ENCODE assay signal across 19 cellular contexts in the genomic region with DNA sequence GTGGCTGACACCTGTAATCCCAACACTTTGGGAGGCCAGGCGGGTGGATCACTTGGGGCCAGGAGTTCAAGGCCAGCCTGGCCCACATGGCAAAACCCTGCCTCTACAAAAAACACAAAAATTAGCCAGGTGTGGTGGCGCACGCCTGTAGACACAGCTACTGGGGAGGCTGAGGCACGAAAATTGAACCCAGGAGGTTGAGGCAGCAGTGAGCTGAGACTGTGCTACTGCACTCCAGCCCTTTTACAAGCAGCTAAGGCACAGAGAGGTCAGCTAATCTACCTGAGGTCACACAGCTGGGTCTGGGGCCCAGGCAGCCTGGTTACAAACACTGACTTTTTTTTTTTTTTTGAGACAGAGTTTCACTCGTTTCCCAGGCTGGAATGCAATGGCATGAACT. TPM values are rescaled to one million over a fixed set of nuclear protein-coding genes. Genes with fewer than 3 reads are reported as not detected.
DNase-seq lines count a peak whose midpoint lies in the region; ATAC-seq and TF ChIP-seq lines count a peak whose summit lies in the region.
"Had no signal": no experiment of that assay in that cellular context is flagged by ENCODE, and none has a peak within 500 bp of the region (broad histone marks: within the 10 kb centered on the region; RNA-seq: fewer than 3 reads in every experiment).

No MANE protein-coding gene starts in this region.

- H3K4me1 Mint-ChIP-seq in naive B cell = peaks cover 53 to 69% (median 66%) of the 10 kb centered on the region in 3 donors

- H3K4me1 ChIP-seq in right atrium auricular region = peaks cover 0 to 68% of the 10 kb centered on the region in 2 donors
- H3K4me1 ChIP-seq in OCI-LY1 (ENCODE audit: insufficient read depth, low read length, severe bottlenecking) = peaks cover 84% of the 10 kb centered on the region

- H2AFZ ChIP-seq in OCI-LY1 (ENCODE audit: low read length) = no peak overlapping the region

- no peak for TF ChIP-seq CTCF in right atrium auricular region (IDR thresholded peaks at IDR 0.05)
- no peak for TF ChIP-seq CTCF in OCI-LY1 (IDR thresholded peaks at IDR 0.05; ENCODE audit: low read length)
- TF ChIP-seq CTCF in GM13976 (IDR thresholded peaks at IDR 0.05; ENCODE audit: borderline replicate concordance, control extremely low read depth, extremely low read depth, insufficient read depth, missing control alignments) = no peak

- H3K27ac ChIP-seq in right atrium auricular region = peak overlapping the region; percentile 7 to 61
- peak overlapping the region; percentile 64 for H3K27ac ChIP-seq in OCI-LY1 (ENCODE audit: low read depth, low read length, poor library complexity, severe bottlenecking)
- H3K27ac ChIP-seq: SK-N-MC had no signal

- no peaks in the 10 kb centered on the region for H3F3A ChIP-seq in OCI-LY1 (ENCODE audit: insufficient read depth, low read length)

- H3K9ac ChIP-seq in OCI-LY1 (ENCODE audit: low read length) = no peak overlapping the region
- H3K9ac ChIP-seq: BLaER1 had no signal

- no peak overlapping the region for H3K4me2 ChIP-seq in OCI-LY1 (ENCODE audit: low read length)

- no peaks in the 10 kb centered on the region for H3K36me3 Mint-ChIP-seq in naive B cell
- H3K36me3 Mint-ChIP-seq: IgD-negative memory B cell had no signal

- peaks cover 85% of the 10 kb centered on the region for H3K79me2 ChIP-seq in OCI-LY1 (ENCODE audit: insufficient read depth, low read length)

- H3K9me3 ChIP-seq in right atrium auricular region = no peaks in the 10 kb centered on the region
- no peaks in the 10 kb centered on the region for H3K9me3 ChIP-seq in OCI-LY1 (ENCODE audit: low read length)
- H3K9me3 ChIP-seq: BLaER1 had no signal

- H3K36me3 ChIP-seq in right atrium auricular region (no peaks in the 10 kb centered on the region), OCI-LY1 (ENCODE audit: insufficient read depth, low read length) (peaks cover 8% of the 10 kb centered on the region; the same call in 1 of the 2 replicates)

- no peaks in the 10 kb centered on the region for H3K9me3 Mint-ChIP-seq in naive B cell
- H3K9me3 Mint-ChIP-seq: CD4-positive, alpha-beta T cell had no signal

- no peaks in the 10 kb centered on the region for H3K9me2 ChIP-seq in OCI-LY1 (ENCODE audit: low read depth, low read length)

- no peak overlapping the region for H3K4me3 Mint-ChIP-seq in naive B cell
- H3K4me3 Mint-ChIP-seq: CD4-positive, alpha-beta T cell had no signal

- in situ Hi-C loops in GM13976 (cut with MboI; ENCODE audit: low sequenced_read_pairs, unreplicated experiment) = no loop called here

- intact Hi-C loops in cardiac septum (cut with DNase I) = no loop called here

- H3K27me3 ChIP-seq in right atrium auricular region = no peaks in the 10 kb centered on the region
- no peaks in the 10 kb centered on the region for H3K27me3 ChIP-seq in OCI-LY1 (ENCODE audit: insufficient read depth, low read length)
- H3K27me3 ChIP-seq: BLaER1 had no signal

- no peak for DNase-seq in right atrium auricular region (ENCODE audit: low spot score)
- DNase-seq in cardiac septum (ENCODE audit: low spot score) = no peak
- DNase-seq in naive B cell = no peak
- DNase-seq in GM13976 (ENCODE audit: low spot score) = no peak
- no peak for DNase-seq in NCI-H1105 (lab: John Stamatoyannopoulos, UW)
- DNase-seq in DMS 273 treated with DMSO at 0.1 percent for 48 hours (lab: John Stamatoyannopoulos, UW) = no peak
- DNase-seq: CD4-positive, alpha-beta T cell; DMS53; HCEC 1CT; Kasumi-1; NCI-H2029; NCI-H446 treated with DMSO at 0.1 percent for 48 hours; NCI-H526; RPMI8226; SIG-M5 had no signal

- H4K20me1 ChIP-seq in OCI-LY1 (ENCODE audit: insufficient read depth, low read length) = no peaks in the 10 kb centered on the region

- no peak overlapping the region for H3K4me3 ChIP-seq in right atrium auricular region
- H3K4me3 ChIP-seq in OCI-LY1 (ENCODE audit: low read depth, low read length, poor library complexity, severe bottlenecking) = no peak overlapping the region
- H3K4me3 ChIP-seq: BLaER1, SK-N-MC had no signal

- peak overlapping the region in 4 of 6 donors; percentile 31 to 87 (median 82) for H3K27ac Mint-ChIP-seq in naive B cell

- no peak for ATAC-seq in naive B cell (ENCODE audit: low read depth in 2 of 2)

- H3K27me3 Mint-ChIP-seq in naive B cell = no peaks in the 10 kb centered on the region
- H3K27me3 Mint-ChIP-seq: CD4-positive, alpha-beta T cell; IgD-negative memory B cell had no signal

RNA-seq across cellular contexts. Expression of gene MED26, which starts 27.2 kb away (rescaled TPM):
- total RNA-seq in right atrium auricular region (1 to 10 TPM; 5.2 to 5.9 TPM), cardiac septum (4.3 TPM)
- 10 to 100 TPM in 1 of 6 donors, 1 to 10 TPM in 5; 2.0 to 10.9 (median 5.4) TPM for polyA plus RNA-seq in naive B cell (ENCODE audit: low read depth in 6 of 6)

RNA-seq across cellular contexts. Expression of gene SLC35E1, which starts 28.6 kb away (rescaled TPM):
- total RNA-seq in right atrium auricular region (10 to 100 TPM; 27.5 to 34.9 TPM), cardiac septum (26.7 TPM)
- polyA plus RNA-seq in naive B cell (ENCODE audit: low read depth in 6 of 6) = 10 to 100 TPM; 15.4 to 26.2 (median 19.4) TPM

RNA-seq across cellular contexts. Expression of gene CHERP, which starts 58.6 kb away (rescaled TPM):
- 1 to 10 TPM; 4.3 to 8.0 TPM for total RNA-seq in right atrium auricular region
- total RNA-seq in cardiac septum = 23.7 TPM
- 10 to 100 TPM in 2 of 6 donors, 1 to 10 TPM in 4; 3.2 to 19.5 (median 9.4) TPM for polyA plus RNA-seq in naive B cell (ENCODE audit: low read depth in 6 of 6)

RNA-seq across cellular contexts. Expression of gene SMIM7, which starts 59.1 kb away (rescaled TPM):
- 10 to 100 TPM; 50.9 to 56.7 TPM for total RNA-seq in right atrium auricular region
- 47.0 TPM for total RNA-seq in cardiac septum
- polyA plus RNA-seq in naive B cell (ENCODE audit: low read depth in 6 of 6) = 10 to 100 TPM; 41.0 to 84.2 (median 69.1) TPM
